13 cellular contexts compared by ENCODE assay signal in the genomic region with DNA sequence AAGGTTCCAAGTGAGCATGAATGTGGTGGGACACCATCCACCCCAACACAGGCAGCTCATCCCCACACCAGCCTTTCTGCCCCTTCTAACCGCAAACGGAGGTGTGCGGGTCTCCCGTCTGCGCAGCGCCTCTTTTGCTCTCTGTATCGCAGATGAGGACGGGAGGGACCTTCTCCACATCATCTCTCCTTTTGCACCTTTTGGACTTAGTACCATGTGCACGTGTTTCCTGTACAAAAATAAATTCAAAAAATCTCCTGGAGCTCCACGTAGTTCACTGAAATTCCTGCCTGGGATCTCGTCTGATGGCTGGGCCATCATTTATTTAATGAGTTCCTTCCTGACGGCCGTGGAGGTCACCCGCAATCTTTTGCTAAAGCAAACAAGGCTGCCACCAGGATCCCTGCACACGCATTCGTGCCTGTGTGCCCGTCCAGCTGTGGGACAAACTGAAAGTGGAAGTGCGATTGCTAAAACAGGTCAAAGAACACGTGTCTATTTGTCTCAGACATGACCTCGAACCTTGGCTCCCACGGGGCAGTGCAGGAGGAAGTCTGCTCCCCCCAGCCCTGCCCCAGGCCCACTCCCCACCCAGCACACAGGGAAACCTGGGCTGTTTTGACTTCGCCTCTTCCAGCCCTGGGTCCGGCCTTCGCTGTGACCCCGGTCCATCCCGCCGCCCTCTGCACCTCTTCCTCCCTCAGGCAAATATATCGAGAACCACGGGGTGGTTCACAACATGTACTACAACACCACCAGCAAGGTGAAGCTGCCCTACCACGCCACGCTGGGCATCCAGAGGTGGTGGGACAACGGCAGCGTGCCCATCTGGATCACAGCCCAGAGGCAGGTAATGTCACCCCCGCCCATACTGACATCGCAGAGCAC. TPM values are rescaled to one million over a fixed set of nuclear protein-coding genes. Genes with fewer than 3 reads are reported as not detected.
DNase-seq lines count a peak whose midpoint lies in the region; ATAC-seq, FAIRE-seq and TF ChIP-seq lines count a peak whose summit lies in the region.
"Had no signal": no experiment of that assay in that cellular context is flagged by ENCODE, and none has a peak within 500 bp of the region (broad histone marks: within the 10 kb centered on the region; RNA-seq: fewer than 3 reads in every experiment).

No MANE protein-coding gene starts in this region.

- H2AK9ac ChIP-seq in IMR-90 (replicated peaks; ENCODE audit: low read depth, low read length, poor library complexity), result no peak overlapping the region

- H3K18ac ChIP-seq in IMR-90 (ENCODE audit: low read depth, low read length), result no peak overlapping the region
- no peak overlapping the region for H3K18ac ChIP-seq in mesendoderm (ENCODE audit: low read length)

- WGBS in IMR-90 (ENCODE audit: extremely low coverage in 2 of 2, insufficient read length in 1 of 2), 2 experiments, result 62% methylated on average over 18 of the region's 35 CpGs; no CpG with 5 or more reads in 1 of the 2 experiments
- 59 to 64% methylated on average over 25 to 35 of the region's 35 CpGs for WGBS in body of pancreas, 2 donors
- no CpG with 5 or more reads among the region's 35 CpGs for WGBS in mesendoderm (ENCODE audit: extremely low coverage, insufficient coverage, low lambda C conversion rate)

- H3K27me3 Mint-ChIP-seq in CD8-positive, alpha-beta T cell (ENCODE audit: low read depth), result peaks cover 8% of the 10 kb centered on the region
- peaks cover 0 to 6% (median 0%) of the 10 kb centered on the region in 5 donors for H3K27me3 Mint-ChIP-seq in naive thymus-derived CD4-positive, alpha-beta T cell

- no peak overlapping the region for H4K8ac ChIP-seq in IMR-90 (ENCODE audit: low read depth in 2 of 2, low read length in 2 of 2)
- no peak overlapping the region for H4K8ac ChIP-seq in mesendoderm (ENCODE audit: low read depth, low read length)

- no TSS peak for BruUV-seq in IMR-90 (replicated peaks; lab: Mats Ljungman, UMichigan)

- H3K56ac ChIP-seq in IMR-90 (ENCODE audit: extremely low read depth, insufficient read depth, low read length), result no peak overlapping the region
- no peak overlapping the region for H3K56ac ChIP-seq in mesendoderm (ENCODE audit: low read length)

- no peak overlapping the region; the same call in 1 of the 2 replicates for H3K4me2 ChIP-seq in IMR-90 (ENCODE audit: low read depth, low read length)
- H3K4me2 ChIP-seq in mesendoderm (ENCODE audit: low read length), result no peak overlapping the region
- H3K4me2 ChIP-seq: SK-N-SH had no signal

- ATAC-seq in CD8-positive, alpha-beta T cell, result peak; percentile 35
- ATAC-seq in IMR-90 (ENCODE audit: low read depth), result no peak
- ATAC-seq in body of pancreas, result peak; percentile 52
- peak; percentile 39 for ATAC-seq in naive thymus-derived CD4-positive, alpha-beta T cell
- ATAC-seq in GM21367 (IDR thresholded peaks at IDR 0.05; ENCODE audit: unreplicated experiment), result no peak

- TF ChIP-seq POLR2A in IMR-90 (IDR thresholded peaks at IDR 0.05; ENCODE audit: low read depth, low read length) (no peak), body of pancreas (IDR thresholded peaks at IDR 0.05) (no peak)

- H3K14ac ChIP-seq in IMR-90 (replicated peaks; ENCODE audit: low read depth, low read length), result no peak overlapping the region

- no peaks in the 10 kb centered on the region for H4K20me1 ChIP-seq in IMR-90 (ENCODE audit: insufficient read depth, low read length)

- no peak overlapping the region for H2BK15ac ChIP-seq in IMR-90 (ENCODE audit: low read depth, low read length)
- H2BK15ac ChIP-seq in mesendoderm (replicated peaks; ENCODE audit: low read depth), result no peak overlapping the region

- H4K5ac ChIP-seq in IMR-90 (ENCODE audit: low read depth, low read length) (no peak overlapping the region), mesendoderm (ENCODE audit: low read length) (no peak overlapping the region)

- H2BK120ac ChIP-seq in IMR-90 (ENCODE audit: low read depth, low read length) (no peak overlapping the region), mesendoderm (ENCODE audit: low read depth, low read length) (no peak overlapping the region)

- POLR2A ChIA-PET in CD8-positive, alpha-beta T cell (lab: Charles Lee), result no interaction called here
- POLR2A ChIA-PET in IMR-90 (lab: Charles Lee; ENCODE audit: unreplicated experiment), result interaction anchor here (0.5 kb wide), 1 partner anchor 100 kb away, joined by 9 read pairs; no protein-coding TSS in a partner anchor
- POLR2A ChIA-PET in naive thymus-derived CD4-positive, alpha-beta T cell (lab: Charles Lee), result interaction anchor here (0.5 to 0.7 kb wide), 2 partner anchors 103 to 1026 kb away, joined by 3 to 4 read pairs; no protein-coding TSS in a partner anchor

- H3K9me1 ChIP-seq in IMR-90 (ENCODE audit: insufficient read depth, low read length), result peaks cover 3% of the 10 kb centered on the region; the same call in 1 of the 2 replicates

- H3K9me3 ChIP-seq in CD8-positive, alpha-beta T cell (ENCODE audit: low read length), result no peaks in the 10 kb centered on the region
- H3K9me3 ChIP-seq in IMR-90 (ENCODE audit: control insufficient read depth, insufficient read depth, low read length) (no peaks in the 10 kb centered on the region), body of pancreas (no peaks in the 10 kb centered on the region)
- no peaks in the 10 kb centered on the region for H3K9me3 ChIP-seq in naive thymus-derived CD4-positive, alpha-beta T cell (ENCODE audit: control insufficient read depth in 2 of 3, low read length in 3 of 3)
- H3K9me3 ChIP-seq: SK-N-SH had no signal

- H3K9ac ChIP-seq in IMR-90 (ENCODE audit: low read depth, low read length) (no peak overlapping the region), mesendoderm (ENCODE audit: low read length) (no peak overlapping the region)
- H3K9ac ChIP-seq: SK-N-SH had no signal

- H3K79me1 ChIP-seq in IMR-90 (ENCODE audit: low read depth in 1 of 2, low read length in 2 of 2), result no peaks in the 10 kb centered on the region
- H3K79me1 ChIP-seq in mesendoderm (ENCODE audit: low read length), result no peaks in the 10 kb centered on the region

- peak overlapping the region; percentile 50 for H3K27ac Mint-ChIP-seq in CD8-positive, alpha-beta T cell
- peak overlapping the region in 7 of 9 donors; percentile 36 to 93 (median 73) for H3K27ac Mint-ChIP-seq in naive thymus-derived CD4-positive, alpha-beta T cell

- no peaks in the 10 kb centered on the region for H3K36me3 ChIP-seq in CD8-positive, alpha-beta T cell (ENCODE audit: insufficient read depth, low read length)
- H3K36me3 ChIP-seq in IMR-90 (ENCODE audit: control insufficient read depth, insufficient read depth, low read length) (no peaks in the 10 kb centered on the region), body of pancreas (replicated peaks in 1 of 2; ENCODE audit: insufficient read depth in 1 of 2, low read depth in 2 of 2) (no peaks in the 10 kb centered on the region), mesendoderm (ENCODE audit: control insufficient read depth, insufficient read depth, low read length) (no peaks in the 10 kb centered on the region)
- no peaks in the 10 kb centered on the region for H3K36me3 ChIP-seq in naive thymus-derived CD4-positive, alpha-beta T cell (ENCODE audit: control insufficient read depth in 2 of 3, insufficient read depth in 3 of 3, low read length in 3 of 3)

- H2BK5ac ChIP-seq in IMR-90 (ENCODE audit: low read depth, low read length, poor library complexity, severe bottlenecking), result no peak overlapping the region
- H2BK5ac ChIP-seq in mesendoderm (ENCODE audit: low read length), result no peak overlapping the region

- DNase-seq in CD8-positive, alpha-beta T cell, result peak in 2 of 7 experiments; percentile 5 to 25
- DNase-seq in IMR-90, result no peak
- peak in 1 of 4 donors; percentile 63 for DNase-seq in body of pancreas
- peak in 1 of 9 donors; percentile 17 for DNase-seq in naive thymus-derived CD4-positive, alpha-beta T cell
- no peak for DNase-seq in mesendoderm
- DNase-seq in NCI-H446 (lab: John Stamatoyannopoulos, UW), result no peak
- DNase-seq in D721Med (ENCODE audit: insufficient read length, low spot score), result no peak
- DNase-seq: activated effector memory CD4-positive, alpha-beta T cell treated with Interleukin-2 at 50 U/mL for 16 hours; DMS153; erythroblast; NCI-H1417; SK-N-SH had no signal

- no peak for FAIRE-seq in D721Med (lab: Jason Lieb, UNC)

- H3K23ac ChIP-seq in IMR-90 (ENCODE audit: low read depth, low read length) (no peak overlapping the region), mesendoderm (ENCODE audit: low read length) (no peak overlapping the region)

- H3K4me3 ChIP-seq in CD8-positive, alpha-beta T cell (ENCODE audit: low read depth, low read length), result no peak overlapping the region
- H3K4me3 ChIP-seq in IMR-90 (ENCODE audit: insufficient read depth, low read depth, low read length) (no peak overlapping the region), body of pancreas (no peak overlapping the region), mesendoderm (ENCODE audit: low read length) (no peak overlapping the region)
- H3K4me3 ChIP-seq in naive thymus-derived CD4-positive, alpha-beta T cell (ENCODE audit: low read length), result no peak overlapping the region

- H3K27me3 ChIP-seq in CD8-positive, alpha-beta T cell (ENCODE audit: insufficient read depth, low read length), result no peaks in the 10 kb centered on the region
- H3K27me3 ChIP-seq in IMR-90 (ENCODE audit: control insufficient read depth, insufficient read depth, low read length) (peaks cover 22% of the 10 kb centered on the region; the same call in 1 of the 2 replicates), body of pancreas (no peaks in the 10 kb centered on the region), mesendoderm (ENCODE audit: insufficient read depth, low read length, poor library complexity) (no peaks in the 10 kb centered on the region)
- no peaks in the 10 kb centered on the region for H3K27me3 ChIP-seq in naive thymus-derived CD4-positive, alpha-beta T cell (ENCODE audit: control insufficient read depth in 2 of 2, insufficient read depth in 2 of 2, low read length in 2 of 2)

- intact Hi-C loops in CD8-positive, alpha-beta T cell (cut with DNase I, micrococcal nuclease), result no loop called here
- intact Hi-C loops in IMR-90 (cut with micrococcal nuclease) (no loop called here), body of pancreas (cut with DNase I) (no loop called here)
- intact Hi-C loops in naive thymus-derived CD4-positive, alpha-beta T cell (cut with micrococcal nuclease), result no loop called here

- no peak overlapping the region for H3K4ac ChIP-seq in IMR-90 (ENCODE audit: low read depth, low read length)
- no peak overlapping the region for H3K4ac ChIP-seq in mesendoderm (ENCODE audit: low read depth, low read length)

- no peak for TF ChIP-seq RAD21 in IMR-90 (IDR thresholded peaks at IDR 0.05; ENCODE audit: low read length)

- no peak overlapping the region for H4K91ac ChIP-seq in IMR-90 (ENCODE audit: insufficient read depth, low read depth, low read length)

- no peak overlapping the region for H3K27ac ChIP-seq in CD8-positive, alpha-beta T cell (ENCODE audit: low read depth, low read length)
- H3K27ac ChIP-seq in IMR-90 (ENCODE audit: insufficient read depth, low read length), result no peak overlapping the region
- H3K27ac ChIP-seq in body of pancreas, result peak overlapping the region in 3 of 4 donors; percentile 45 to 74 (median 50)
- H3K27ac ChIP-seq in naive thymus-derived CD4-positive, alpha-beta T cell (ENCODE audit: low read depth, low read length), result no peak overlapping the region
- H3K27ac ChIP-seq in mesendoderm (ENCODE audit: low read depth, low read length), result no peak overlapping the region

- dilution Hi-C loops in IMR-90 (cut with HindIII; ENCODE audit: low sequenced_read_pairs, unreplicated experiment), result no loop called here

- in situ Hi-C loops in IMR-90 (cut with MboI; ENCODE audit: low sequenced_read_pairs), result no loop called here

- H3K4me3 Mint-ChIP-seq in CD8-positive, alpha-beta T cell, result peak overlapping the region; percentile 67
- peak overlapping the region in 7 of 10 donors; percentile 65 to 86 (median 76) for H3K4me3 Mint-ChIP-seq in naive thymus-derived CD4-positive, alpha-beta T cell

- peaks cover 10% of the 10 kb centered on the region for H3K4me1 ChIP-seq in CD8-positive, alpha-beta T cell (ENCODE audit: insufficient read depth, low read length)
- H3K4me1 ChIP-seq in IMR-90 (ENCODE audit: control insufficient read depth, insufficient read depth, low read length) (no peaks in the 10 kb centered on the region), body of pancreas (peaks cover 13% of the 10 kb centered on the region), mesendoderm (ENCODE audit: control insufficient read depth, low read depth, low read length) (no peaks in the 10 kb centered on the region)
- peaks cover 4 to 12% of the 10 kb centered on the region in 2 donors for H3K4me1 ChIP-seq in naive thymus-derived CD4-positive, alpha-beta T cell (ENCODE audit: control insufficient read depth in 2 of 2, insufficient read depth in 2 of 2, low read length in 2 of 2)

- H3K4me1 Mint-ChIP-seq in CD8-positive, alpha-beta T cell (ENCODE audit: low read depth), result peaks cover 23% of the 10 kb centered on the region
- H3K4me1 Mint-ChIP-seq in naive thymus-derived CD4-positive, alpha-beta T cell, result peaks cover 5 to 32% (median 19%) of the 10 kb centered on the region in 7 donors

- no peaks in the 10 kb centered on the region for H3K36me3 Mint-ChIP-seq in CD8-positive, alpha-beta T cell
- no peaks in the 10 kb centered on the region for H3K36me3 Mint-ChIP-seq in naive thymus-derived CD4-positive, alpha-beta T cell

- H2AK5ac ChIP-seq in IMR-90 (ENCODE audit: low read depth, low read length) (no peak overlapping the region), mesendoderm (ENCODE audit: low read length) (no peak overlapping the region)

- no peak for TF ChIP-seq CTCF in CD8-positive, alpha-beta T cell (IDR thresholded peaks at IDR 0.05)
- TF ChIP-seq CTCF in IMR-90 (conservative IDR thresholded peaks at IDR 0.05; ENCODE audit: low read depth, low read length) (no peak), body of pancreas (IDR thresholded peaks at IDR 0.05) (no peak), D721Med (IDR thresholded peaks at IDR 0.05; ENCODE audit: insufficient read depth, missing control alignments) (no peak)

- H2AFZ ChIP-seq in IMR-90 (replicated peaks; ENCODE audit: low read length, poor library complexity), result peak overlapping the region; percentile 56

- H3K9me3 Mint-ChIP-seq in CD8-positive, alpha-beta T cell, result no peaks in the 10 kb centered on the region
- H3K9me3 Mint-ChIP-seq in naive thymus-derived CD4-positive, alpha-beta T cell, result no peaks in the 10 kb centered on the region

- H3K79me2 ChIP-seq in mesendoderm (ENCODE audit: control insufficient read depth, insufficient read depth, low read length), result no peaks in the 10 kb centered on the region

- CTCF ChIA-PET in CD8-positive, alpha-beta T cell (lab: Charles Lee), result interaction anchor here (0.6 to 2.1 kb wide), 2 partner anchors 8 to 19 kb away, joined by 3 to 12 read pairs; no protein-coding TSS in a partner anchor
- CTCF ChIA-PET in IMR-90 (lab: Yijun Ruan, JAX), result no interaction called here
- CTCF ChIA-PET in naive thymus-derived CD4-positive, alpha-beta T cell (lab: Charles Lee), result interaction anchor here (0.8 kb wide), 1 partner anchor 17 kb away, joined by 3 read pairs; no protein-coding TSS in a partner anchor

- H2BK20ac ChIP-seq in IMR-90 (ENCODE audit: low read depth, low read length), result no peak overlapping the region

RNA-seq across cellular contexts. Expression of a gene that starts 2.3 kb away (rescaled TPM):
- total RNA-seq in CD8-positive, alpha-beta T cell, result under 1 TPM in 1 of 2 experiments, not detected in 1; 0.16 TPM
- total RNA-seq in IMR-90 (2012; rRNA removed) (not detected in 2 replicates), body of pancreas (not detected)
- not detected in 2 replicates for polyA plus RNA-seq in IMR-90 (2012; rRNA removed)
- polyA plus RNA-seq in IMR-90 (2012; cell fraction: cytosol; rRNA removed), result not detected in 2 replicates
- polyA plus RNA-seq in IMR-90 (2012; cell fraction: nucleus; rRNA removed; ENCODE audit: low replicate concordance), result not detected in 2 replicates
- not detected for total RNA-seq in naive thymus-derived CD4-positive, alpha-beta T cell
- polyA plus RNA-seq in naive thymus-derived CD4-positive, alpha-beta T cell, result under 1 TPM in 1 of 2 donors, not detected in 1; 0.12 TPM
- not detected for polyA plus RNA-seq in mesendoderm (2013, experiment 1 of 2)
- polyA plus RNA-seq in mesendoderm (2013, experiment 2 of 2), result not detected
- polyA plus RNA-seq: SK-N-SH had no signal

RNA-seq across cellular contexts. Expression of a gene that starts 44.9 kb away (rescaled TPM):
- total RNA-seq in CD8-positive, alpha-beta T cell, result under 1 TPM; 0.14 to 0.56 TPM
- total RNA-seq in IMR-90 (2012; rRNA removed), result 2.0 and 2.2 TPM in 2 replicates
- 3.2 and 4.0 TPM in 2 replicates for polyA plus RNA-seq in IMR-90 (2012; rRNA removed)
- polyA plus RNA-seq in IMR-90 (2012; cell fraction: cytosol; rRNA removed), result 2.9 and 4.0 TPM in 2 replicates
- polyA plus RNA-seq in IMR-90 (2012; cell fraction: nucleus; rRNA removed; ENCODE audit: low replicate concordance), result 4.3 and 7.7 TPM in 2 replicates
- total RNA-seq in body of pancreas, result 1 to 10 TPM; 1.6 to 2.0 TPM
- total RNA-seq in naive thymus-derived CD4-positive, alpha-beta T cell, result 1 to 10 TPM in 1 of 5 experiments, under 1 TPM in 4; 0.24 to 4.4 (median 0.41) TPM
- under 1 TPM in 1 of 2 donors, not detected in 1; 0.41 TPM for polyA plus RNA-seq in naive thymus-derived CD4-positive, alpha-beta T cell
- 25.1 TPM for polyA plus RNA-seq in mesendoderm (2013, experiment 1 of 2)
- polyA plus RNA-seq in mesendoderm (2013, experiment 2 of 2), result 25.0 TPM

Comparison
In these comparisons a context has a peak if more than half of its experiments do, and no peak if none do; other contexts are left out.
1. ATAC-seq: peak in CD8-positive, alpha-beta T cell (single experiment), body of pancreas (single experiment) and naive thymus-derived CD4-positive, alpha-beta T cell (single experiment); none in IMR-90 (single experiment) and GM21367 (single experiment).
2. H3K27ac ChIP-seq: peak in body of pancreas (3 of 4); none in CD8-positive, alpha-beta T cell (single experiment), IMR-90 (single experiment), naive thymus-derived CD4-positive, alpha-beta T cell (single experiment) and mesendoderm (single experiment).